ENCODE assay signal across 18 cellular contexts in the genomic region with DNA sequence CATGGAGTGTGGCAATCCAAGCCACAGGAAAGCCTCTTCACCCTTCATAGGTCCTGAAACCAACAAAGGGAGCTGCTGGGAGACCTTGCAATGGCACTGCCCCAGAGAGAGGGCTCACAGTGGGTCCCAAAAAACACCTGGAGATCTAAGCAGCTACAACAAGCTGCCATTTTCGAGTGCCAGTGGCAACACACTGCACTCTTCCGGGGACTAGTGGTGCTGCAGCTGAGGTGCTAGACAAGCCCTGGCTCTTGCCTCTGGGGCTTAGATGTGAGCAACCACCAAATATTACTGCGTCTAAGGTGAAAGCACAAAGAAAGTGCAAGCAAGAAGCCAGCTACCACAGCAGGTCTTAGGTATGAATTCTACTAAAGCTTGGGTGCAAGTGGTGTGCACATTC.
A peak's percentile ranks its signal among the peaks of the same experiment; 100 is the strongest.
DNase-seq lines count a peak whose midpoint lies in the region; ATAC-seq and TF ChIP-seq lines count a peak whose summit lies in the region.
"Had no signal": no experiment of that assay in that cellular context is flagged by ENCODE, and none has a peak within 500 bp of the region (broad histone marks: within the 10 kb centered on the region; RNA-seq: fewer than 3 reads in every experiment).

No MANE protein-coding gene starts in this region.

- peak; percentile 61 for TF ChIP-seq CTCF in LNCaP clone FGC (IDR thresholded peaks at IDR 0.05; ENCODE audit: control insufficient read depth, extremely low read depth, insufficient read depth)
- peak; percentile 56 for TF ChIP-seq CTCF in cardiac fibroblast (IDR thresholded peaks at IDR 0.05; ENCODE audit: low read depth, low read length)

- ATAC-seq in GM18511 (IDR thresholded peaks at IDR 0.05; ENCODE audit: unreplicated experiment), result peak; percentile 66
- ATAC-seq: CD8-positive, alpha-beta T cell; esophagus mucosa had no signal

- H3K4me3 ChIP-seq in LNCaP clone FGC (ENCODE audit: low read depth, low read length) (no peak overlapping the region), cardiac fibroblast (replicated peaks in 1 of 2; ENCODE audit: low read depth in 2 of 2, low read length in 2 of 2) (no peak overlapping the region)
- H3K4me3 ChIP-seq: uterus had no signal

- DNase-seq in Daoy (ENCODE audit: low read depth) (peak; percentile 21), LNCaP clone FGC (ENCODE audit: low read depth) (no peak), cardiac fibroblast (ENCODE audit: low read depth in 2 of 2) (peak in 1 of 2 donors; percentile 27), dedifferentiated amniotic fluid mesenchymal stem cell (ENCODE audit: extremely low spot score) (no peak), NCI-H1048 (lab: John Stamatoyannopoulos, UW) (no peak), occipital lobe (lab: John Stamatoyannopoulos, UW) (no peak)
- no peak for DNase-seq in stimulated activated naive CD4-positive, alpha-beta T cell (lab: John Stamatoyannopoulos, UW)
- DNase-seq: activated CD4-positive, alpha-beta memory T cell treated with anti-CD3 and anti-CD28 coated beads for 36 hours; activated T-cell treated with anti-CD3 and anti-CD28 coated beads, Interleukin-2, amount 50 U/mL, for 24 hours; dermis blood vessel endothelial cell; immature natural killer cell; NCI-H1092; NCI-H69; stimulated activated CD4-positive, alpha-beta T cell treated with anti-CD3 and anti-CD28 coated beads, Interleukin-2, amount 100 ng/mL, for 48 hours; uterus had no signal
